19 cellular contexts compared by ENCODE assay signal in the genomic region with DNA sequence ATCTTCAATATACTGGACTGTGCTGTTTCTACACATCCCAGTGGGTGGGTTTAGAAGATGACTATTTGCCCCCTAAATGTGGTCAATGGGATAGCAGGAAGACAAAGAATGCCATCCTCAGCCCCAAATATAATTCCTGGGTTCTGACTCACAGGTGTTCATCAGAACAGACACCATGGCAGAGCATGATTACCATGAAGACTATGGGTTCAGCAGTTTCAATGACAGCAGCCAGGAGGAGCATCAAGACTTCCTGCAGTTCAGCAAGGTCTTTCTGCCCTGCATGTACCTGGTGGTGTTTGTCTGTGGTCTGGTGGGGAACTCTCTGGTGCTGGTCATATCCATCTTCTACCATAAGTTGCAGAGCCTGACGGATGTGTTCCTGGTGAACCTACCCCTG. TPM values are rescaled to one million over a fixed set of nuclear protein-coding genes. Genes with fewer than 3 reads are reported as not detected.
DNase-seq lines count a peak whose midpoint lies in the region; ATAC-seq, FAIRE-seq and TF ChIP-seq lines count a peak whose summit lies in the region.
"Had no signal": no experiment of that assay in that cellular context is flagged by ENCODE, and none has a peak within 500 bp of the region (broad histone marks: within the 10 kb centered on the region; RNA-seq: fewer than 3 reads in every experiment).

No MANE protein-coding gene starts in this region.

- no peak for ATAC-seq in CD4-positive, CD25-positive, alpha-beta regulatory T cell (ENCODE audit: low read depth in 2 of 2)
- ATAC-seq in GM18502 (IDR thresholded peaks at IDR 0.05; ENCODE audit: poor library complexity, unreplicated experiment), result no peak
- ATAC-seq: activated naive CD4-positive, alpha-beta T cell treated with anti-CD3 and anti-CD28 coated beads, Interleukin-2, amount 50 U/mL, for 72 hours; naive thymus-derived CD8-positive, alpha-beta T cell had no signal

- H3K36me3 ChIP-seq in CD4-positive, CD25-positive, alpha-beta regulatory T cell (ENCODE audit: control insufficient read depth, insufficient read depth, low read length), result peaks cover 58% of the 10 kb centered on the region
- H3K36me3 ChIP-seq in keratinocyte (ENCODE audit: control insufficient read depth in 2 of 2, extremely low read depth in 1 of 2, insufficient read depth in 2 of 2, low read length in 2 of 2), result peaks cover 0 to 22% of the 10 kb centered on the region in 2 experiments
- H3K36me3 ChIP-seq: BE2C had no signal

- no peaks in the 10 kb centered on the region for H3K27me3 Mint-ChIP-seq in CD4-positive, CD25-positive, alpha-beta regulatory T cell
- H3K27me3 Mint-ChIP-seq in T-helper 2 cell treated with Interferon-gamma antibody and Interleukin-4, amounts not matched to agents 5 μg/mL and 100 μg/mL, for 36 hours (ENCODE audit: low read depth), result no peaks in the 10 kb centered on the region
- H3K27me3 Mint-ChIP-seq: naive thymus-derived CD8-positive, alpha-beta T cell had no signal

- H3K4me2 ChIP-seq in keratinocyte (ENCODE audit: control insufficient read depth, extremely low read depth, insufficient read depth, low read depth, low read length), result no peak overlapping the region

- peak in 1 of 3 donors; percentile 45 for DNase-seq in CD4-positive, CD25-positive, alpha-beta regulatory T cell
- no peak for DNase-seq in T-helper 2 cell treated with Interferon-gamma antibody and Interleukin-4, amounts not matched to agents 5 μg/mL and 100 μg/mL, for 36 hours (ENCODE audit: low spot score)
- no peak for DNase-seq in keratinocyte (ENCODE audit: low read depth, low spot score)
- DNase-seq in islet precursor cell, result no peak
- no peak for DNase-seq in GM19240 (ENCODE audit: insufficient read length, low spot score)
- no peak for DNase-seq in DMS153 treated with DMSO at 0.1 percent for 48 hours (lab: John Stamatoyannopoulos, UW; ENCODE audit: unreplicated experiment)
- DNase-seq: BE2C; effector CD8-positive, alpha-beta T cell; GOT3; NCI-H1930; NCI-H526 had no signal

- H3K27me3 ChIP-seq in CD4-positive, CD25-positive, alpha-beta regulatory T cell (ENCODE audit: control insufficient read depth, insufficient read depth, low read length), result no peaks in the 10 kb centered on the region
- H3K27me3 ChIP-seq in keratinocyte (ENCODE audit: control insufficient read depth, extremely low read depth, insufficient read depth, low read length), result no peaks in the 10 kb centered on the region
- H3K27me3 ChIP-seq: BE2C had no signal

- no peaks in the 10 kb centered on the region for H3K9me3 ChIP-seq in CD4-positive, CD25-positive, alpha-beta regulatory T cell (ENCODE audit: control insufficient read depth in 2 of 2, low read length in 2 of 2)
- no peaks in the 10 kb centered on the region for H3K9me3 ChIP-seq in keratinocyte (ENCODE audit: control insufficient read depth, low read depth, low read length)
- H3K9me3 ChIP-seq: BE2C had no signal

- no peak overlapping the region for H2AFZ ChIP-seq in keratinocyte (ENCODE audit: control insufficient read depth, low read length)

- dilution Hi-C loops in keratinocyte (cut with MboI; ENCODE audit: extremely low pct_ligation_motif_present, low sequenced_read_pairs), result no loop called here

- H3K4me1 ChIP-seq in CD4-positive, CD25-positive, alpha-beta regulatory T cell (ENCODE audit: control insufficient read depth, insufficient read depth, low read length, poor library complexity, severe bottlenecking), result peaks cover 81% of the 10 kb centered on the region
- no peaks in the 10 kb centered on the region for H3K4me1 ChIP-seq in keratinocyte (ENCODE audit: control insufficient read depth, extremely low read depth, insufficient read depth, low read length)
- H3K4me1 ChIP-seq: BE2C had no signal

- peaks cover 52% of the 10 kb centered on the region for H3K36me3 Mint-ChIP-seq in CD4-positive, CD25-positive, alpha-beta regulatory T cell
- peaks cover 75% of the 10 kb centered on the region for H3K36me3 Mint-ChIP-seq in T-helper 2 cell treated with Interferon-gamma antibody and Interleukin-4, amounts not matched to agents 5 μg/mL and 100 μg/mL, for 36 hours (ENCODE audit: low read depth)

- H3K9me1 ChIP-seq in keratinocyte (ENCODE audit: control insufficient read depth, extremely low read depth, insufficient read depth, low read length), result no peaks in the 10 kb centered on the region

- H3K4me1 Mint-ChIP-seq in CD4-positive, CD25-positive, alpha-beta regulatory T cell, result peaks cover 29 to 89% (median 64%) of the 10 kb centered on the region in 4 donors
- peaks cover 63% of the 10 kb centered on the region for H3K4me1 Mint-ChIP-seq in T-helper 2 cell treated with Interferon-gamma antibody and Interleukin-4, amounts not matched to agents 5 μg/mL and 100 μg/mL, for 36 hours (ENCODE audit: low read depth)

- no peaks in the 10 kb centered on the region for H4K20me1 ChIP-seq in keratinocyte (ENCODE audit: control insufficient read depth, extremely low read depth, insufficient read depth, low read length)

- peak; percentile 12 for TF ChIP-seq CTCF in GM12873 (IDR thresholded peaks at IDR 0.05; ENCODE audit: insufficient read depth, low read depth, low read length, missing control alignments)
- peak in 1 of 3 experiments; percentile 9 for TF ChIP-seq CTCF in keratinocyte (optimal IDR thresholded peaks at IDR 0.05 in 1 of 3, IDR thresholded peaks at IDR 0.05 in 1 of 3, conservative IDR thresholded peaks at IDR 0.05 in 1 of 3; ENCODE audit: extremely low read depth in 1 of 3, insufficient read depth in 2 of 3, low read length in 3 of 3)

- peak overlapping the region; percentile 72 for H3K27ac ChIP-seq in CD4-positive, CD25-positive, alpha-beta regulatory T cell (ENCODE audit: insufficient read depth, low read length, poor library complexity, severe bottlenecking)
- H3K27ac ChIP-seq in keratinocyte (ENCODE audit: control insufficient read depth, insufficient read depth, low read length), result no peak overlapping the region

- no peaks in the 10 kb centered on the region for H3K79me2 ChIP-seq in keratinocyte (ENCODE audit: control insufficient read depth, insufficient read depth, low read length)

- H3K9ac ChIP-seq in keratinocyte (ENCODE audit: control insufficient read depth, extremely low read depth, insufficient read depth, low read length), result no peak overlapping the region

- H3K27ac Mint-ChIP-seq in CD4-positive, CD25-positive, alpha-beta regulatory T cell, result peak overlapping the region; percentile 71 to 85 (median 82)
- peak overlapping the region; percentile 32 for H3K27ac Mint-ChIP-seq in T-helper 2 cell treated with Interferon-gamma antibody and Interleukin-4, amounts not matched to agents 5 μg/mL and 100 μg/mL, for 36 hours
- H3K27ac Mint-ChIP-seq: activated naive CD4-positive, alpha-beta T cell treated with anti-CD3 and anti-CD28 coated beads, Interleukin-2, amount 50 U/mL, for 72 hours had no signal

- H3K9me3 Mint-ChIP-seq in CD4-positive, CD25-positive, alpha-beta regulatory T cell, result no peaks in the 10 kb centered on the region
- no peaks in the 10 kb centered on the region for H3K9me3 Mint-ChIP-seq in T-helper 2 cell treated with Interferon-gamma antibody and Interleukin-4, amounts not matched to agents 5 μg/mL and 100 μg/mL, for 36 hours
- H3K9me3 Mint-ChIP-seq: activated naive CD4-positive, alpha-beta T cell treated with anti-CD3 and anti-CD28 coated beads, Interleukin-2, amount 50 U/mL, for 72 hours; naive thymus-derived CD8-positive, alpha-beta T cell had no signal

- peak overlapping the region; percentile 25 to 80 (median 72) for H3K4me3 Mint-ChIP-seq in CD4-positive, CD25-positive, alpha-beta regulatory T cell
- H3K4me3 Mint-ChIP-seq in T-helper 2 cell treated with Interferon-gamma antibody and Interleukin-4, amounts not matched to agents 5 μg/mL and 100 μg/mL, for 36 hours, result no peak overlapping the region

- peak overlapping the region; percentile 75 for H3K4me3 ChIP-seq in CD4-positive, CD25-positive, alpha-beta regulatory T cell (ENCODE audit: low read depth, low read length)
- no peak overlapping the region for H3K4me3 ChIP-seq in keratinocyte (ENCODE audit: control insufficient read depth in 2 of 3, extremely low read depth in 1 of 3, insufficient read depth in 2 of 3, low read depth in 1 of 3, low read length in 3 of 3)

- FAIRE-seq in keratinocyte (lab: Jason Lieb, UNC), result peak; percentile 23

RNA-seq across cellular contexts. Expression of a gene that starts 3.0 kb away (rescaled TPM):
- 23.7 TPM for total RNA-seq in CD4-positive, CD25-positive, alpha-beta regulatory T cell
- polyA plus RNA-seq in CD4-positive, CD25-positive, alpha-beta regulatory T cell, result 10 to 100 TPM; 23.7 to 40.3 (median 30.0) TPM
- not detected in 3 replicates for polyA plus RNA-seq in keratinocyte
- polyA plus RNA-seq in keratinocyte (2011; ENCODE audit: low read depth), result not detected
- not detected in 2 replicates for polyA plus RNA-seq in keratinocyte (2011; cell fraction: cytosol; rRNA removed)
- not detected in 2 replicates for polyA plus RNA-seq in keratinocyte (2011; cell fraction: nucleus; rRNA removed)
- 0.03 and 0.24 TPM in 2 replicates for polyA plus RNA-seq in keratinocyte (2012; ENCODE audit: low replicate concordance)
- not detected in 3 replicates for polyA minus RNA-seq in keratinocyte
- not detected for polyA minus RNA-seq in keratinocyte (2011; cell fraction: cytosol; rRNA and poly(A)+ RNA removed)
- polyA minus RNA-seq in keratinocyte (2011; cell fraction: nucleus; rRNA and poly(A)+ RNA removed), result not detected in 2 replicates
- total RNA-seq: bronchial epithelial cell, M059J, pulmonary artery endothelial cell had no signal

RNA-seq across cellular contexts. Expression of a gene that starts 49.3 kb away (rescaled TPM):
- 42.5 TPM for total RNA-seq in CD4-positive, CD25-positive, alpha-beta regulatory T cell
- 1 to 10 TPM; 2.1 to 3.3 (median 2.4) TPM for polyA plus RNA-seq in CD4-positive, CD25-positive, alpha-beta regulatory T cell
- polyA plus RNA-seq in keratinocyte, result 6.1 to 7.7 TPM (median 7.0 TPM) in 3 replicates
- polyA plus RNA-seq in keratinocyte (2011; ENCODE audit: low read depth), result 17.8 TPM
- 5.1 and 5.6 TPM in 2 replicates for polyA plus RNA-seq in keratinocyte (2011; cell fraction: cytosol; rRNA removed)
- polyA plus RNA-seq in keratinocyte (2011; cell fraction: nucleus; rRNA removed), result 16.6 and 19.0 TPM in 2 replicates
- polyA plus RNA-seq in keratinocyte (2012; ENCODE audit: low replicate concordance), result 8.7 and 12.7 TPM in 2 replicates
- polyA minus RNA-seq in keratinocyte, result 24.3 to 31.9 TPM (median 24.5 TPM) in 3 replicates
- polyA minus RNA-seq in keratinocyte (2011; cell fraction: cytosol; rRNA and poly(A)+ RNA removed), result 6.3 TPM
- polyA minus RNA-seq in keratinocyte (2011; cell fraction: nucleus; rRNA and poly(A)+ RNA removed), result 16.2 and 33.1 TPM in 2 replicates

RNA-seq across cellular contexts. Expression of a gene that starts 60.0 kb away (rescaled TPM):
- total RNA-seq in CD4-positive, CD25-positive, alpha-beta regulatory T cell, result not detected
- polyA plus RNA-seq in CD4-positive, CD25-positive, alpha-beta regulatory T cell, result 10 to 100 TPM in 3 of 4 donors, 1 to 10 TPM in 1; 5.6 to 16.7 (median 11.3) TPM
- polyA plus RNA-seq in keratinocyte, result not detected in 3 replicates
- not detected for polyA plus RNA-seq in keratinocyte (2011; ENCODE audit: low read depth)
- not detected in 2 replicates for polyA plus RNA-seq in keratinocyte (2011; cell fraction: cytosol; rRNA removed)
- not detected in 2 replicates for polyA plus RNA-seq in keratinocyte (2011; cell fraction: nucleus; rRNA removed)
- not detected in 2 replicates for polyA plus RNA-seq in keratinocyte (2012; ENCODE audit: low replicate concordance)
- not detected in 3 replicates for polyA minus RNA-seq in keratinocyte
- not detected for polyA minus RNA-seq in keratinocyte (2011; cell fraction: cytosol; rRNA and poly(A)+ RNA removed)
- not detected in 2 replicates for polyA minus RNA-seq in keratinocyte (2011; cell fraction: nucleus; rRNA and poly(A)+ RNA removed)
- total RNA-seq: activated naive CD4-positive, alpha-beta T cell treated with anti-CD3 and anti-CD28 coated beads, Interleukin-2, amount 50 U/mL, for 72 hours; bronchial epithelial cell; M059J; pulmonary artery endothelial cell; subcutaneous adipose tissue had no signal

Comparison
In these comparisons a context has a peak if more than half of its experiments do, and no peak if none do; other contexts are left out.
1. RNA of a gene that starts 3.0 kb away (polyA plus RNA-seq): 23.7 to 40.3 TPM in CD4-positive, CD25-positive, alpha-beta regulatory T cell; 0.03 to 0.24 TPM in keratinocyte; every median in the first group is over 10 times any median in the second.
2. RNA of a gene that starts 60.0 kb away (polyA plus RNA-seq): 5.6 to 16.7 TPM in CD4-positive, CD25-positive, alpha-beta regulatory T cell; not detected in keratinocyte; every median in the first group is over 4 times any median in the second.